8 cellular contexts compared by ENCODE assay signal in the genomic region with DNA sequence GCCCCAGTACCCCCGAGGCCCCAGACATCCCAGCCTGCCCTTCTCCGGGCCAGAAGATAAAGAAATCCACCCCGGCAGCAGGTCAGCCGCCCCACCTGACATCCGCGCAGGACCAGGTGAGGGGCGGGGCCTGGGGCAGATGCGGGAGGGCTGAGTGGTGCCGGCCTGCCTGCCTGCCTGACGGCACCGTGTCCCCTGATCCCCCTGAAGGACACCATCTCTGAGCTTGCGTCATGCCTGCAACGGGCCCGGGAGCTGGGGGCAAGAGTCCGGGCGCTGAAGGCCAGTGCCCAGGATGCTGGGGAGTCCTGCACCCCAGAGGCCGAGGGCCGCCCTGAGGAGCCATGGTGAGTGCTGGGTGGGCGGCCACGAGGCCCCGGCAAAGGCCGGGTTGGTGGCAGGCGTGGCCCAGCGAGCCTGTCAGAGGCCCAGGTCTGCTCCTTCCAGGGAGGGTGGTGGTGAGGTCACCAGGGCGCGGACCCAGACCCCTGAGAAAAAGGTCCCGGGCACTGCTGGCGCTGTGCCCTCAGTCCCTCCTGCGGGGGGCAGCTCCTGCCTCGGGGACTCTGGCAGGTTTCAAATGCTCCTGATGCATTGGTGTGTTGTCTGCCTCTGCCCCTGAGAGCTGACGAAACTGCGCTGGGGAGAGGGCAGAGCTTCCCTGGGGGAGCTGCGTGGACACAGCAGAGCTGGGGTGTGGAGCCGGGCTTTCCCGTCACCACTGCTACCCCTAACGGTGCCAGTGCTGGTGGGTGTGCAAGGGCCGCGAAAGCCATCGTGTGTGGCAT. TPM values are rescaled to one million over a fixed set of nuclear protein-coding genes. Genes with fewer than 3 reads are reported as not detected.
DNase-seq lines count a peak whose midpoint lies in the region; ATAC-seq and TF ChIP-seq lines count a peak whose summit lies in the region.

No MANE protein-coding gene starts in this region.

- ATAC-seq in natural killer cell (no peak), HG02759 (IDR thresholded peaks at IDR 0.05; ENCODE audit: unreplicated experiment) (no peak), GM18870 (IDR thresholded peaks at IDR 0.05; ENCODE audit: unreplicated experiment) (no peak)

- H3K36me3 Mint-ChIP-seq in T-helper 1 cell treated with Interleukin-12 subunit alpha and Interleukin-12 subunit beta and Interleukin-4 antibody, amounts not matched to agents 30 μg/mL and 1 μg/mL, for 36 hours (ENCODE audit: low read depth) = peaks cover 9% of the 10 kb centered on the region
- H3K36me3 Mint-ChIP-seq in natural killer cell = no peaks in the 10 kb centered on the region

- H3K36me3 ChIP-seq in breast epithelium = no peaks in the 10 kb centered on the region

- peak overlapping the region; percentile 26 for H3K27ac Mint-ChIP-seq in T-helper 1 cell treated with Interleukin-12 subunit alpha and Interleukin-12 subunit beta and Interleukin-4 antibody, amounts not matched to agents 30 μg/mL and 1 μg/mL, for 36 hours
- H3K27ac Mint-ChIP-seq in natural killer cell = no peak overlapping the region

- H3K4me1 ChIP-seq in breast epithelium = peaks cover 9 to 11% of the 10 kb centered on the region in 2 donors

- no peaks in the 10 kb centered on the region for H3K9me3 ChIP-seq in breast epithelium

- H3K4me1 Mint-ChIP-seq in T-helper 1 cell treated with Interleukin-12 subunit alpha and Interleukin-12 subunit beta and Interleukin-4 antibody, amounts not matched to agents 30 μg/mL and 1 μg/mL, for 36 hours (ENCODE audit: low read depth) = peaks cover 16% of the 10 kb centered on the region
- peaks cover 0 to 7% of the 10 kb centered on the region in 2 donors for H3K4me1 Mint-ChIP-seq in natural killer cell

- intact Hi-C loops in breast epithelium (cut with DNase I; ENCODE audit: low total_unique reads) (no loop called here), natural killer cell (cut with micrococcal nuclease) (no loop called here)

- H3K27me3 Mint-ChIP-seq in T-helper 1 cell treated with Interleukin-12 subunit alpha and Interleukin-12 subunit beta and Interleukin-4 antibody, amounts not matched to agents 30 μg/mL and 1 μg/mL, for 36 hours (ENCODE audit: low read depth) = no peaks in the 10 kb centered on the region
- no peaks in the 10 kb centered on the region for H3K27me3 Mint-ChIP-seq in natural killer cell (ENCODE audit: low read depth in 2 of 2)

- H3K4me3 ChIP-seq in breast epithelium = peak overlapping the region in 2 of 3 donors; percentile 72 to 77

- H3K4me3 Mint-ChIP-seq in T-helper 1 cell treated with Interleukin-12 subunit alpha and Interleukin-12 subunit beta and Interleukin-4 antibody, amounts not matched to agents 30 μg/mL and 1 μg/mL, for 36 hours = peak overlapping the region; percentile 74
- H3K4me3 Mint-ChIP-seq in natural killer cell = peak overlapping the region; percentile 67

- TF ChIP-seq POLR2A in breast epithelium (IDR thresholded peaks at IDR 0.05) = no peak

- no peaks in the 10 kb centered on the region for H3K9me3 Mint-ChIP-seq in T-helper 1 cell treated with Interleukin-12 subunit alpha and Interleukin-12 subunit beta and Interleukin-4 antibody, amounts not matched to agents 30 μg/mL and 1 μg/mL, for 36 hours
- no peaks in the 10 kb centered on the region for H3K9me3 Mint-ChIP-seq in natural killer cell

- TF ChIP-seq CTCF in breast epithelium (IDR thresholded peaks at IDR 0.05) (no peak), natural killer cell (IDR thresholded peaks at IDR 0.05) (no peak)

- DNase-seq in T-helper 1 cell (no peak), NCI-H2196 treated with DMSO at 0.1 percent for 48 hours (lab: John Stamatoyannopoulos, UW; ENCODE audit: unreplicated experiment) (peak; percentile 13), breast epithelium (ENCODE audit: low spot score in 2 of 2) (no peak), natural killer cell (no peak)
- no peak for DNase-seq in activated CD8-positive, alpha-beta memory T cell treated with anti-CD3 and anti-CD28 coated beads for 24 hours

- no peaks in the 10 kb centered on the region for H3K27me3 ChIP-seq in breast epithelium

- H3K27ac ChIP-seq in breast epithelium = no peak overlapping the region

RNA-seq across cellular contexts. Expression of a gene that starts 1.2 kb away (rescaled TPM):
- total RNA-seq in breast epithelium = 1 to 10 TPM; 1.3 to 3.3 (median 3.2) TPM
- total RNA-seq in natural killer cell = 1 to 10 TPM; 2.2 to 3.8 (median 2.6) TPM

RNA-seq across cellular contexts. Expression of a gene that starts 7.0 kb away (rescaled TPM):
- total RNA-seq in breast epithelium (100 to 1,000 TPM in 2 of 3 donors, 10 to 100 TPM in 1; 93.8 to 152 (median 126) TPM), natural killer cell (100 to 1,000 TPM; 118 to 123 (median 120) TPM)

RNA-seq across cellular contexts. Expression of a gene that starts 19.7 kb away (rescaled TPM):
- total RNA-seq in breast epithelium = 100 to 1,000 TPM in 2 of 3 donors, 10 to 100 TPM in 1; 90.7 to 181 (median 135) TPM
- 100 to 1,000 TPM; 172 to 197 (median 183) TPM for total RNA-seq in natural killer cell

RNA-seq across cellular contexts. Expression of a gene that starts 52.0 kb away (rescaled TPM):
- total RNA-seq in breast epithelium (10 to 100 TPM; 16.2 to 29.5 (median 17.9) TPM), natural killer cell (10 to 100 TPM; 58.1 to 75.8 (median 65.7) TPM)

RNA-seq across cellular contexts. Expression of a gene that starts 52.2 kb away (rescaled TPM):
- total RNA-seq in breast epithelium = 10 to 100 TPM; 32.1 to 37.8 (median 34.4) TPM
- total RNA-seq in natural killer cell = 10 to 100 TPM; 31.9 to 39.0 (median 36.2) TPM
